ENCODE assay signal across 8 cellular contexts in genomic region chr1:42941640-42942330, GRCh38. TPM values are rescaled to one million over a fixed set of nuclear protein-coding genes. Genes with fewer than 3 reads are reported as not detected.
A peak's percentile ranks its signal among the peaks of the same experiment; 100 is the strongest.
DNase-seq lines count a peak whose midpoint lies in the region; ATAC-seq and TF ChIP-seq lines count a peak whose summit lies in the region.

No MANE protein-coding gene starts in this region.

- DNase-seq in AG20443 (ENCODE audit: low spot score), result peak; percentile 93
- peak; percentile 64 for DNase-seq in activated CD4-positive, alpha-beta memory T cell treated with anti-CD3 and anti-CD28 coated beads for 36 hours
- peak; percentile 67 for DNase-seq in fibroblast of villous mesenchyme (ENCODE audit: low read depth)
- DNase-seq in osteocyte (ENCODE audit: extremely low spot score, unreplicated experiment), result peak; percentile 91

- H3K36me3 ChIP-seq in KOPT-K1 (ENCODE audit: insufficient read depth, low read length), result peaks cover 96% of the 10 kb centered on the region

- peak overlapping the region; percentile 81 for H3K27ac Mint-ChIP-seq in activated CD4-positive, alpha-beta memory T cell treated with anti-CD3 and anti-CD28 coated beads for 36 hours
- peak overlapping the region; percentile 94 for H3K27ac Mint-ChIP-seq in osteocyte (ENCODE audit: unreplicated experiment)

- H3K4me1 Mint-ChIP-seq in activated CD4-positive, alpha-beta memory T cell treated with anti-CD3 and anti-CD28 coated beads for 36 hours (ENCODE audit: low read depth), result peaks cover 95% of the 10 kb centered on the region
- peaks cover 90% of the 10 kb centered on the region for H3K4me1 Mint-ChIP-seq in osteocyte (ENCODE audit: unreplicated experiment)

- peaks cover 58% of the 10 kb centered on the region for H3K36me3 Mint-ChIP-seq in activated CD4-positive, alpha-beta memory T cell treated with anti-CD3 and anti-CD28 coated beads for 36 hours
- peaks cover 45% of the 10 kb centered on the region for H3K36me3 Mint-ChIP-seq in osteocyte (ENCODE audit: unreplicated experiment)

- H3K9me3 Mint-ChIP-seq in activated CD4-positive, alpha-beta memory T cell treated with anti-CD3 and anti-CD28 coated beads for 36 hours, result no peaks in the 10 kb centered on the region
- H3K9me3 Mint-ChIP-seq in osteocyte (ENCODE audit: unreplicated experiment), result no peaks in the 10 kb centered on the region

- no peaks in the 10 kb centered on the region for H3K27me3 Mint-ChIP-seq in activated CD4-positive, alpha-beta memory T cell treated with anti-CD3 and anti-CD28 coated beads for 36 hours
- H3K27me3 Mint-ChIP-seq in osteocyte (ENCODE audit: unreplicated experiment), result no peaks in the 10 kb centered on the region

- no peaks in the 10 kb centered on the region for H3K9me3 ChIP-seq in KOPT-K1 (ENCODE audit: insufficient read depth, low read length, poor library complexity, severe bottlenecking)

- ATAC-seq in HG02973 (IDR thresholded peaks at IDR 0.05; ENCODE audit: unreplicated experiment) (no peak), HG03378 (IDR thresholded peaks at IDR 0.05; ENCODE audit: unreplicated experiment) (no peak), GM18498 (IDR thresholded peaks at IDR 0.05; ENCODE audit: unreplicated experiment) (no peak)

- H3K27ac ChIP-seq in KOPT-K1 (ENCODE audit: low read depth, low read length, poor library complexity, severe bottlenecking), result peak overlapping the region; percentile 16

- POLR2A ChIA-PET in activated CD4-positive, alpha-beta memory T cell treated with anti-CD3 and anti-CD28 coated beads for 36 hours (lab: Charles Lee), result interaction anchor here (1.0 to 2.2 kb wide), 4 partner anchors 10 to 19 kb away, joined by 4 to 14 read pairs (median 6); no protein-coding TSS in a partner anchor

- TF ChIP-seq CTCF in fibroblast of villous mesenchyme (IDR thresholded peaks at IDR 0.05; ENCODE audit: insufficient read depth, low read depth, low read length), result no peak
- TF ChIP-seq CTCF in osteocyte (IDR thresholded peaks at IDR 0.05), result no peak

- intact Hi-C loops in activated CD4-positive, alpha-beta memory T cell treated with anti-CD3 and anti-CD28 coated beads for 36 hours (cut with micrococcal nuclease), result no loop called here

- no peak overlapping the region for H3K4me3 Mint-ChIP-seq in activated CD4-positive, alpha-beta memory T cell treated with anti-CD3 and anti-CD28 coated beads for 36 hours
- H3K4me3 Mint-ChIP-seq in osteocyte (ENCODE audit: unreplicated experiment), result no peak overlapping the region

- no peak overlapping the region for H3K4me3 ChIP-seq in fibroblast of villous mesenchyme (ENCODE audit: low read depth, low read length)

- CTCF ChIA-PET in activated CD4-positive, alpha-beta memory T cell treated with anti-CD3 and anti-CD28 coated beads for 36 hours (lab: Charles Lee), result interaction anchor here (1.0 to 3.6 kb wide), 2 partner anchors 12 to 19 kb away, joined by 3 to 14 read pairs; no protein-coding TSS in a partner anchor

RNA-seq across cellular contexts. Expression of gene SLC2A1, which starts 16.9 kb away (rescaled TPM):
- 10 to 100 TPM; 67.6 to 73.6 TPM for total RNA-seq in activated CD4-positive, alpha-beta memory T cell treated with anti-CD3 and anti-CD28 coated beads for 36 hours
- 90.8 and 118 TPM in 2 replicates for total RNA-seq in fibroblast of villous mesenchyme
- 200 and 236 TPM in 2 replicates for total RNA-seq in osteocyte
